ENCODE assay signal across 8 cellular contexts in the genomic region with DNA sequence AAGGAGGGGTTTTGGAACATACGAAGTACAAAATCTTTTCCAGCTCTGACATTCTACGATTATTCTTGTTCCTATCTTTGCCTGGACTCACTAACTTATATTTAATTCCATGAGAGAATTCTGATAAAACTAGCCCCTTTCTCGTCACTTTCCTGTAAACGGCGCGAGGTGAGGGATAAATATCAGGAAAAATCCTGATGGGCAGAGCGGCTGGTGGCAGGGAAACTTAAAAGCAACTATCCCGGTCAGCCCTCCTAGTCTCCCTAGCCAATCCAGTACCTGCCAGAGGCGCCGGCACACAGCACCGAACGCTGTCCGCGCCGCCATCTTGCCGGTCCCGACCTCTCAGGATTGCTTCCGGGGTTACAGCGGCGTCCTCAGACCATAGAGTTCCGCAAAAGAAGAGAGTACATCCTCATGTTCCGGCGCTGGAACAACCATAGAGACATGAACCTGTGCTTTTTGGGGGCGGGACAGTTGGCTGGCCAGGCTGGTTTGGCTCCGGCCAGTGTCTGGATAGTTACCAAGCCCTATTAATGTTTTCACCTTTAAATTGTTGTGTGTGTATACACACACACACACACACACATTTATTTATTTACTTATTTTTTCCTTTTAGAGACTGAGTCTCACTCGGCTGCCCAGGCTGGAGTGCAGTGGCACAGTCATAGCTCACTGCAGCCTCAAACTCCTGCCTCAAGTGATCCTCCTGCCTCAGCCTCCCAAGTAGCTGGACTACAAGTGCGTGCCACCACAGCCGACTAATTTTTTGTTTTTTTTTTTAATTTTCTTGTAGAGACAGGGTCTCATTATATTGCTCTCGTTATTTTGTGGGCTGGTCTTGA. TPM values are rescaled to one million over a fixed set of nuclear protein-coding genes. Genes with fewer than 3 reads are reported as not detected.
DNase-seq lines count a peak whose midpoint lies in the region; ATAC-seq and TF ChIP-seq lines count a peak whose summit lies in the region.

A gene (minus strand): TSS at position 339 of the 845 bp plus-strand sequence. CDS start 12 bp downstream, at position 327.

- H3K4me3 Mint-ChIP-seq in activated T-helper 1 cell treated with anti-CD3 and anti-CD28 coated beads, Interleukin-12 subunit alpha, Interleukin-12 subunit beta, Interleukin-2, Interleukin-4 antibody, amounts not matched to agents 30 ng/mL and 10 ng/mL and 1 ng/mL, durations not matched to agents 14 hours and 24 hours and 36 hours, result peak within 1 kb of the TSS; percentile 96
- peak within 1 kb of the TSS; percentile 92 to 100 (median 98) for H3K4me3 Mint-ChIP-seq in naive B cell
- peak within 1 kb of the TSS; percentile 90 for H3K4me3 Mint-ChIP-seq in stimulated activated memory B cell treated with anti-CD40 and anti-IgM and Interleukin-4, amounts not matched to agents 10 μg/mL and 1 μg/mL and 100 μg/mL, for 72 hours

- peak within 1 kb of the TSS; percentile 80 for H3K4me2 ChIP-seq in DND-41 (ENCODE audit: insufficient read depth, low read length)
- peak within 1 kb of the TSS; percentile 94 for H3K4me2 ChIP-seq in GM23248 (ENCODE audit: unreplicated experiment)

- H3K4me1 ChIP-seq in DND-41 (ENCODE audit: insufficient read depth, low read length), result peaks cover 31% of the 10 kb centered on the region
- H3K4me1 ChIP-seq in GM23248 (ENCODE audit: insufficient read depth), result peaks cover 10% of the 10 kb centered on the region

- peaks cover 12% of the 10 kb centered on the region for H3K36me3 Mint-ChIP-seq in activated T-helper 1 cell treated with anti-CD3 and anti-CD28 coated beads, Interleukin-12 subunit alpha, Interleukin-12 subunit beta, Interleukin-2, Interleukin-4 antibody, amounts not matched to agents 30 ng/mL and 10 ng/mL and 1 ng/mL, durations not matched to agents 14 hours and 24 hours and 36 hours (ENCODE audit: low read depth)
- H3K36me3 Mint-ChIP-seq in naive B cell, result peaks cover 5 to 7% of the 10 kb centered on the region in 2 donors
- H3K36me3 Mint-ChIP-seq in stimulated activated memory B cell treated with anti-CD40 and anti-IgM and Interleukin-4, amounts not matched to agents 10 μg/mL and 1 μg/mL and 100 μg/mL, for 72 hours, result peaks cover 5% of the 10 kb centered on the region

- H3F3A ChIP-seq in GM23248 (ENCODE audit: insufficient read depth), result 0 out of 2 replicates have a peak, but pooled peaks cover 5% of the 10 kb centered on the region

- H3K9ac ChIP-seq in DND-41 (ENCODE audit: low read depth, low read length) (peak within 1 kb of the TSS; percentile 89), GM23248 (peak within 1 kb of the TSS; percentile 90)

- peak within 1 kb of the TSS; percentile 97 for H2AFZ ChIP-seq in DND-41 (ENCODE audit: low read depth, low read length)
- peak within 1 kb of the TSS; percentile 93 for H2AFZ ChIP-seq in GM23248

- intact Hi-C loops in activated T-helper 1 cell treated with anti-CD3 and anti-CD28 coated beads, Interleukin-12 subunit alpha, Interleukin-12 subunit beta, Interleukin-2, Interleukin-4 antibody, amounts not matched to agents 30 ng/mL and 10 ng/mL and 1 ng/mL, durations not matched to agents 14 hours and 24 hours and 36 hours (cut with micrococcal nuclease), result loop anchor here (1.0 to 5.0 kb wide), 11 partner anchors 50 to 1299 kb away; a partner anchor contains a TSS

- peak within 1 kb of the TSS; percentile 89 for H3K27ac Mint-ChIP-seq in activated T-helper 1 cell treated with anti-CD3 and anti-CD28 coated beads, Interleukin-12 subunit alpha, Interleukin-12 subunit beta, Interleukin-2, Interleukin-4 antibody, amounts not matched to agents 30 ng/mL and 10 ng/mL and 1 ng/mL, durations not matched to agents 14 hours and 24 hours and 36 hours
- peak within 1 kb of the TSS; percentile 95 to 99 (median 96) for H3K27ac Mint-ChIP-seq in naive B cell
- peak within 1 kb of the TSS; percentile 89 for H3K27ac Mint-ChIP-seq in stimulated activated memory B cell treated with anti-CD40 and anti-IgM and Interleukin-4, amounts not matched to agents 10 μg/mL and 1 μg/mL and 100 μg/mL, for 72 hours

- H3K79me2 ChIP-seq in DND-41 (ENCODE audit: insufficient read depth, low read length), result peaks cover 39% of the 10 kb centered on the region
- peaks cover 41% of the 10 kb centered on the region for H3K79me2 ChIP-seq in GM23248 (ENCODE audit: insufficient read depth)

- 11 to 12% methylated on average over 29 of the region's 29 CpGs for WGBS in GM23248 (ENCODE audit: low coverage in 1 of 2, low lambda C conversion rate in 2 of 2, missing lambda C conversion rate in 2 of 2), 2 experiments

- H3K4me1 Mint-ChIP-seq in activated T-helper 1 cell treated with anti-CD3 and anti-CD28 coated beads, Interleukin-12 subunit alpha, Interleukin-12 subunit beta, Interleukin-2, Interleukin-4 antibody, amounts not matched to agents 30 ng/mL and 10 ng/mL and 1 ng/mL, durations not matched to agents 14 hours and 24 hours and 36 hours (ENCODE audit: low read depth), result peaks cover 20% of the 10 kb centered on the region
- H3K4me1 Mint-ChIP-seq in naive B cell, result peaks cover 9 to 29% (median 16%) of the 10 kb centered on the region in 3 donors
- H3K4me1 Mint-ChIP-seq in stimulated activated memory B cell treated with anti-CD40 and anti-IgM and Interleukin-4, amounts not matched to agents 10 μg/mL and 1 μg/mL and 100 μg/mL, for 72 hours, result peaks cover 28% of the 10 kb centered on the region

- ATAC-seq in DND-41 (ENCODE audit: insufficient read depth, low read depth) (peak; percentile 98), naive B cell (ENCODE audit: low read depth in 2 of 2) (peak; percentile 99 to 100)
- ATAC-seq in stimulated activated memory B cell treated with anti-CD40 and anti-IgM and Interleukin-4, amounts not matched to agents 10 μg/mL and 1 μg/mL and 100 μg/mL, for 72 hours, result peak; percentile 99

- H3K9me3 ChIP-seq in DND-41 (ENCODE audit: insufficient read depth, low read length, severe bottlenecking) (no peaks in the 10 kb centered on the region), GM23248 (ENCODE audit: low read depth) (no peaks in the 10 kb centered on the region)

- in situ Hi-C loops in GM23248 (cut with MboI), result no loop called here

- DNase-seq in DND-41, result peak; percentile 94
- DNase-seq in GM23248, result peak; percentile 98
- peak; percentile 97 for DNase-seq in Kasumi-1 (lab: John Stamatoyannopoulos, UW)
- peak; percentile 96 for DNase-seq in RPMI7951 (ENCODE audit: low read depth)
- peak; percentile 89 for DNase-seq in activated T-helper 1 cell treated with anti-CD3 and anti-CD28 coated beads, Interleukin-12 subunit alpha, Interleukin-12 subunit beta, Interleukin-2, Interleukin-4 antibody, amounts not matched to agents 30 ng/mL and 10 ng/mL and 1 ng/mL, durations not matched to agents 14 hours and 24 hours and 36 hours (ENCODE audit: low spot score)
- peak; percentile 95 for DNase-seq in fibroblast of gingiva (ENCODE audit: low read depth)
- peak; percentile 88 for DNase-seq in naive B cell

- H3K36me3 ChIP-seq in DND-41 (ENCODE audit: insufficient read depth, low read length), result peaks cover 16% of the 10 kb centered on the region
- peaks cover 10% of the 10 kb centered on the region; the same call in 1 of the 2 replicates for H3K36me3 ChIP-seq in GM23248 (ENCODE audit: low read depth)

- no peaks in the 10 kb centered on the region for H3K27me3 Mint-ChIP-seq in activated T-helper 1 cell treated with anti-CD3 and anti-CD28 coated beads, Interleukin-12 subunit alpha, Interleukin-12 subunit beta, Interleukin-2, Interleukin-4 antibody, amounts not matched to agents 30 ng/mL and 10 ng/mL and 1 ng/mL, durations not matched to agents 14 hours and 24 hours and 36 hours (ENCODE audit: insufficient read depth)
- no peaks in the 10 kb centered on the region for H3K27me3 Mint-ChIP-seq in naive B cell
- H3K27me3 Mint-ChIP-seq in stimulated activated memory B cell treated with anti-CD40 and anti-IgM and Interleukin-4, amounts not matched to agents 10 μg/mL and 1 μg/mL and 100 μg/mL, for 72 hours, result no peaks in the 10 kb centered on the region

- H3K27me3 ChIP-seq in DND-41 (ENCODE audit: insufficient read depth, low read length, poor library complexity) (no peaks in the 10 kb centered on the region), GM23248 (replicated peaks; ENCODE audit: insufficient read depth) (no peaks in the 10 kb centered on the region)

- H3K4me3 ChIP-seq in DND-41 (ENCODE audit: low read depth in 1 of 2, low read length in 2 of 2) (peak within 1 kb of the TSS; percentile 94 to 98), GM23248 (peak within 1 kb of the TSS; percentile 93)

- TF ChIP-seq CTCF in DND-41 (IDR thresholded peaks at IDR 0.05; ENCODE audit: borderline replicate concordance, extremely low read depth, low read length, poor library complexity, severe bottlenecking), result no peak

- H4K20me1 ChIP-seq in DND-41 (ENCODE audit: insufficient read depth, low read length) (no peaks in the 10 kb centered on the region), GM23248 (ENCODE audit: insufficient read depth) (no peaks in the 10 kb centered on the region)

- H3K9me2 ChIP-seq in GM23248 (ENCODE audit: insufficient read depth), result no peaks in the 10 kb centered on the region

- peak within 1 kb of the TSS; percentile 90 for H3K27ac ChIP-seq in DND-41 (ENCODE audit: low read length)
- peak within 1 kb of the TSS; percentile 72 for H3K27ac ChIP-seq in GM23248

- no peaks in the 10 kb centered on the region for H3K9me3 Mint-ChIP-seq in activated T-helper 1 cell treated with anti-CD3 and anti-CD28 coated beads, Interleukin-12 subunit alpha, Interleukin-12 subunit beta, Interleukin-2, Interleukin-4 antibody, amounts not matched to agents 30 ng/mL and 10 ng/mL and 1 ng/mL, durations not matched to agents 14 hours and 24 hours and 36 hours
- H3K9me3 Mint-ChIP-seq in naive B cell, result no peaks in the 10 kb centered on the region
- no peaks in the 10 kb centered on the region for H3K9me3 Mint-ChIP-seq in stimulated activated memory B cell treated with anti-CD40 and anti-IgM and Interleukin-4, amounts not matched to agents 10 μg/mL and 1 μg/mL and 100 μg/mL, for 72 hours

RNA-seq across cellular contexts. Expression of the gene that starts here (rescaled TPM):
- 79.8 and 82.1 TPM in 2 replicates for total RNA-seq in GM23248 (2014; rRNA removed; shearing (Covaris generic))
- polyA plus RNA-seq in GM23248 (2016; fragmentation: Nextera tagmentation; extraction: Ambion mirVana) (60.6 and 65.1 TPM in 2 replicates), naive B cell (ENCODE audit: low read depth in 6 of 6) (10 to 100 TPM; 39.3 to 53.1 (median 50.2) TPM)
- 65.0 and 72.9 TPM in 2 replicates for total RNA-seq in RPMI7951 (2014; rRNA removed; shearing (Covaris generic))
- total RNA-seq in activated T-helper 1 cell treated with anti-CD3 and anti-CD28 coated beads, Interleukin-12 subunit alpha, Interleukin-12 subunit beta, Interleukin-2, Interleukin-4 antibody, amounts not matched to agents 30 ng/mL and 10 ng/mL and 1 ng/mL, durations not matched to agents 14 hours and 24 hours and 36 hours, result 48.8 and 49.7 TPM in 2 replicates

Comparison
In these comparisons a context has a peak if more than half of its experiments do, and no peak if none do; other contexts are left out.
1. Peak in every context shown above with its lines: DNase-seq, ATAC-seq, H3K4me3 ChIP-seq and H3K27ac ChIP-seq.